ENCODE assay signal across 1 cellular context in the genomic region with DNA sequence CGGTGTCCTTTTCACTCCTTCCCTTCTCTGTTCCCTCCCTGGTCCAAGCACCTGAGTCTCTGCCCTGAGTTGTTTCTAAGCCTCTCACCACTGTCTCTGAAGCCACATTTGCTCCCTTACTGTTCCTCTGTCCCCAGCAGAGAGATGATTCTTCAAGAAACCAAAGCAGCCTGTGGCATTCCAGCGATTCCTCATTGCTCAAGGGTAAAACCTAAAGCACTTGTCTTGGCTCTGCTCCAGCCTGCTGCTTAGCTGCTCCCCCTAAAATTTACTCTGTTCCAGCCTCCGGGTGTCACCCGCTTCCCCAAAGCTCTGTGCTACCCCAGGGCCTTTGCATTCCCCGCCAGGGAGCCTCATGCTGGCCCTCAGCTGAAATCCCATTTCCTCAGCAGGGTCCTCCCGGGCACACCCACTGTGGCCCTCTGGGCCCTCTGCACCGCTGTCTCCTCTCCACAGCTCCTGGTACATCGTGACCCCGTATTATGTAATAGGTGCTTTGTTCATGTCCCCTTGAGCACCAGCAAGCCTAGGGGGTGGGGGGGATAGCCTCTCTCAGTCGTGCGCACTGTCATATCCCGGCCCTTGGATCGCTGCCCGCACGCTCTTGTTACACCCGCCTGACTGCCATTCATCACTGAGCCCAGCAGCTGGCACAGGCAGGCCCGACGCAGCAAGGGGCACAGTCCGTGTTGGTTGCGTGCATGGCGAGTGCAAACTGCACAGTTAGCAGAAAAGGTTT.
TF ChIP-seq lines count a peak whose summit lies in the region.

No MANE protein-coding gene starts in this region.

TF ChIP-seq in HepG2, 621 proteins besides CTCF, POLR2A, EP300 and RAD21:
- TF ChIP-seq GFI1 (CRISPR knock-in tag; IDR thresholded peaks at IDR 0.05; ENCODE audit: borderline replicate concordance) (no peak), MAFK (conservative IDR thresholded peaks at IDR 0.05 in 1 of 2, IDR thresholded peaks at IDR 0.05 in 1 of 2; ENCODE audit: low read length in 2 of 2) (peak; percentile 36 to 38; a peak in 3 of 4 replicates)
